ENCODE assay signal across 2 cellular contexts in genomic region chr2:134269986-134270735, GRCh38.
TF ChIP-seq lines count a peak whose summit lies in the region.

No MANE protein-coding gene starts in this region.

TF ChIP-seq in SK-N-SH treated with all-trans-retinoic acid at 6 μM for 48 hours, 23 proteins besides CTCF, POLR2A, EP300 and RAD21:
- no peak for TF ChIP-seq POU6F1 (CRISPR knock-in tag; IDR thresholded peaks at IDR 0.05; ENCODE audit: borderline replicate concordance, low read depth)

TF ChIP-seq in SK-N-SH, 30 proteins besides CTCF, POLR2A, EP300 and RAD21:
- no peak for TF ChIP-seq USF1 (IDR thresholded peaks at IDR 0.05; ENCODE audit: borderline replicate concordance, low read depth)
- TF ChIP-seq SMC3 (IDR thresholded peaks at IDR 0.05; ENCODE audit: low read depth, low read length) = no peak
- TF ChIP-seq REST (IDR thresholded peaks at IDR 0.05; ENCODE audit: low read depth, low read length) = no peak
- no peak for TF ChIP-seq YY1 (IDR thresholded peaks at IDR 0.05; ENCODE audit: low read depth)
- no peak for TF ChIP-seq MEF2A (IDR thresholded peaks at IDR 0.05; ENCODE audit: borderline replicate concordance, low read depth)
- TF ChIP-seq FOXJ3 (CRISPR knock-in tag; IDR thresholded peaks at IDR 0.05) = no peak
- TF ChIP-seq FOSL2 (IDR thresholded peaks at IDR 0.05; ENCODE audit: borderline replicate concordance, low read depth) = no peak
- no peak for TF ChIP-seq PBX3 (IDR thresholded peaks at IDR 0.05)
- TF ChIP-seq NRF1 (IDR thresholded peaks at IDR 0.05; ENCODE audit: low read depth, low read length) = no peak
